ENCODE assay signal across 21 cellular contexts in the genomic region with DNA sequence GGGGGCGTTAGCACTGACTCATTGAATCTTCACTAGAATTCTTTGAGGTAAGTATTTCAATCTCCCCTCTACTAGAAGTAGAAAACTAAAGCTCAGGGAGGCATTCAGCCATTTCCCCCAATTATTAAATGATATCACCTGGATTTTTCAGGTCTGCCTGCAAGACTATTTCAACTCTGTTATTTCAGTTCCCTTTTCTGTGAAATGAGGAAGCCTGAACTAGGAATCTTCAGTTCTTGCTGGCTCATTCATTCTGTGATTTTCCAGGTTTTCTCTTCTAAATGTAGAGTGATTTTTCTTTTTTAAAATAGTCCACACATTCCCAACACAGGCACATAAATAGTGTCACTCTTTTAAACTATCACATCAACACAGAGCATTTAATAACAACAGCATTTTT.
"Had no signal": no experiment of that assay in that cellular context is flagged by ENCODE, and none has a peak within 500 bp of the region (broad histone marks: within the 10 kb centered on the region; RNA-seq: fewer than 3 reads in every experiment).

No MANE protein-coding gene starts in this region.

- H3K4me3 ChIP-seq: esophagus squamous epithelium, left ventricle myocardium inferior, right atrium auricular region, transverse colon, vagina had no signal

- H3K9me3 Mint-ChIP-seq: activated naive CD8-positive, alpha-beta T cell treated with anti-CD3 and anti-CD28 coated beads, Interleukin-2, amount 10 ng/mL, durations not matched to agents 7 days and 5 days; natural killer cell had no signal

- H3K4me1 ChIP-seq: esophagus squamous epithelium, left ventricle myocardium inferior, right atrium auricular region, transverse colon, vagina had no signal

- DNase-seq: activated CD4-positive, alpha-beta T cell treated with anti-CD3 and anti-CD28 coated beads for 1 hour; activated CD4-positive, alpha-beta T cell treated with anti-CD3 and anti-CD28 coated beads, Interleukin-2, amount 50 U/mL, for 4 hours; activated naive CD4-positive, alpha-beta T cell; activated naive CD8-positive, alpha-beta T cell treated with anti-CD3 and anti-CD28 coated beads, Interleukin-2, amount 10 ng/mL, durations not matched to agents 7 days and 5 days; activated T-cell treated with anti-CD3 and anti-CD28 coated beads for 4 hours; central memory CD4-positive, alpha-beta T cell; cortex of kidney; effector CD4-positive, alpha-beta T cell; esophagus squamous epithelium; hippocampal formation; left ventricle myocardium inferior; natural killer cell; occipital lobe; stimulated activated CD4-positive, alpha-beta T cell treated with anti-CD3 and anti-CD28 coated beads, Interleukin-15, amount 100 ng/mL, for 24 hours; stimulated activated CD4-positive, alpha-beta T cell treated with anti-CD3 and anti-CD28 coated beads, Interleukin-4, amount 100 ng/mL, for 24 hours; stimulated activated naive CD4-positive, alpha-beta T cell treated with Interleukin-2 at 50 U/mL for 16 hours; transverse colon had no signal

- H3K36me3 Mint-ChIP-seq: activated naive CD8-positive, alpha-beta T cell treated with anti-CD3 and anti-CD28 coated beads, Interleukin-2, amount 10 ng/mL, durations not matched to agents 7 days and 5 days; brain; natural killer cell had no signal

- H3K27ac Mint-ChIP-seq: activated naive CD8-positive, alpha-beta T cell treated with anti-CD3 and anti-CD28 coated beads, Interleukin-2, amount 10 ng/mL, durations not matched to agents 7 days and 5 days; brain; natural killer cell; progenitor cell of endocrine pancreas had no signal

- H3K9me3 ChIP-seq: esophagus squamous epithelium, left ventricle myocardium inferior, right atrium auricular region, transverse colon, vagina had no signal

- H3K4me1 Mint-ChIP-seq: activated naive CD8-positive, alpha-beta T cell treated with anti-CD3 and anti-CD28 coated beads, Interleukin-2, amount 10 ng/mL, durations not matched to agents 7 days and 5 days; natural killer cell had no signal

- H3K36me3 ChIP-seq: esophagus squamous epithelium, left ventricle myocardium inferior, right atrium auricular region, transverse colon, vagina had no signal

- ATAC-seq: natural killer cell had no signal

- H3K4me3 Mint-ChIP-seq: activated naive CD8-positive, alpha-beta T cell treated with anti-CD3 and anti-CD28 coated beads, Interleukin-2, amount 10 ng/mL, durations not matched to agents 7 days and 5 days; brain; natural killer cell had no signal
